Comparison of ENCODE assay signal across 8 cellular contexts in the genomic region with DNA sequence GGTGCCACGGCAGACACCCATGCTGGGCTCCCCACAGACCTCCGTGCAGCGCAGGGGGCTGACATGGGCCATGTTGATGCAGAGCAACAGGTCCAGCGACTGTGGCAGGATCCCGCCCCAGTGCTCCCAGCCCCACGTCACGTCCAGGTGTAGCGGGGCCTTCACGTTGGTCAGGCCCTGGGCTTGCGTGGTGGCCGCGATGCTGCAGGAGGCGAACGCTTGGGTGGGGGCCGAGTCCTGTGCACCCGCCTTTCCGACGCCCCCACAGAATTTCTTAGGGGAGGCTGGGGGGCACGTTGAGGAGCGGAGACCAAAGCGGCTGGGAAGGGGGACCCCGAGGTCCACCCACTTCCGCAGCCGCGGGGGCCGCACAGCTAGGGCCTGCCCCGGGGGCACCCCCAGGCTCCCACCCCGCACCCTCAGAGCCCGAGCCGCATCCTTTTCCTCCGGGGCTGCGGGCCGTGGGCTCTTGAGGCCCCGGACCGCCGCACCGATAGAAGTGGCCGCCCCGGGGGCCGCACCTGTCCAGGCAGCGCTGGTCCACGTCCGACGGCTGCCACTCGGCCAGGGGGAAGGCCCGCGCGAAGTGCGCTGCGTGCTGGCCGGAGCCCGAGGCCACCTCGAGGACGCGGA. TPM values are rescaled to one million over a fixed set of nuclear protein-coding genes. Genes with fewer than 3 reads are reported as not detected.
A peak's percentile ranks its signal among the peaks of the same experiment; 100 is the strongest.
DNase-seq lines count a peak whose midpoint lies in the region; ATAC-seq, FAIRE-seq and TF ChIP-seq lines count a peak whose summit lies in the region.

No MANE protein-coding gene starts in this region.

- TF ChIP-seq CTCF in bronchial epithelial cell (IDR thresholded peaks at IDR 0.05; ENCODE audit: insufficient read depth, low read length, severe bottlenecking) = no peak

- H3K27me3 ChIP-seq in bronchial epithelial cell (ENCODE audit: control insufficient read depth, insufficient read depth, low read length) (no peaks in the 10 kb centered on the region), mucosa of stomach (ENCODE audit: control insufficient read depth, insufficient read depth, low read length) (no peaks in the 10 kb centered on the region)

- H3K4me3 ChIP-seq in bronchial epithelial cell (ENCODE audit: low read depth, low read length) (peak overlapping the region; percentile 91), mucosa of stomach (ENCODE audit: low read length) (peak overlapping the region; percentile 46)

- H3K36me3 ChIP-seq in bronchial epithelial cell (ENCODE audit: control insufficient read depth, insufficient read depth, low read length) = peaks cover 3% of the 10 kb centered on the region
- no peaks in the 10 kb centered on the region for H3K36me3 ChIP-seq in mucosa of stomach (ENCODE audit: control insufficient read depth, insufficient read depth, low read length)

- FAIRE-seq in bronchial epithelial cell (lab: Jason Lieb, UNC) = no peak

- peaks cover 22% of the 10 kb centered on the region for H3K4me1 ChIP-seq in mucosa of stomach (ENCODE audit: control insufficient read depth, insufficient read depth, low read length)

- no peak for TF ChIP-seq RAD21 in Ishikawa (IDR thresholded peaks at IDR 0.05; ENCODE audit: low read depth)

- ATAC-seq in GM19463 (IDR thresholded peaks at IDR 0.05; ENCODE audit: unreplicated experiment) (peak; percentile 12), GM18873 (IDR thresholded peaks at IDR 0.05; ENCODE audit: low FRiP score, unreplicated experiment) (no peak), HG03520 (IDR thresholded peaks at IDR 0.05; ENCODE audit: unreplicated experiment) (no peak)

- no peak for TF ChIP-seq EP300 in Ishikawa (IDR thresholded peaks at IDR 0.05; ENCODE audit: borderline replicate concordance)

- DNase-seq in bronchial epithelial cell (ENCODE audit: low read depth) = no peak
- no peak for DNase-seq in AG20443 (ENCODE audit: low spot score)
- DNase-seq in retina = no peak

- H3K9ac ChIP-seq in mucosa of stomach (ENCODE audit: low read length) = peak overlapping the region; percentile 68

- H3K9me3 ChIP-seq in mucosa of stomach (ENCODE audit: control insufficient read depth, low read length) = no peaks in the 10 kb centered on the region

TF ChIP-seq in Ishikawa, 13 proteins besides CTCF, POLR2A, EP300 and RAD21:
- TF ChIP-seq NFIC (IDR thresholded peaks at IDR 0.05) = no peak
- no peak for TF ChIP-seq CREB1 (IDR thresholded peaks at IDR 0.05; ENCODE audit: low read depth)
- no peak for TF ChIP-seq TAF1 (IDR thresholded peaks at IDR 0.05; ENCODE audit: low read depth)
- TF ChIP-seq TEAD4 (IDR thresholded peaks at IDR 0.05) = no peak
- TF ChIP-seq ZBTB7A (IDR thresholded peaks at IDR 0.05; ENCODE audit: low read depth) = 0 out of 2 replicates have a peak, but pooled peaks have one; percentile 13
- TF ChIP-seq, protein P1, sequence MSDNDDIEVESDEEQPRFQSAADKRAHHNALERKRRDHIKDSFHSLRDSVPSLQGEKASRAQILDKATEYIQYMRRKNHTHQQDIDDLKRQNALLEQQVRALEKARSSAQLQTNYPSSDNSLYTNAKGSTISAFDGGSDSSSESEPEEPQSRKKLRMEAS (IDR thresholded peaks at IDR 0.05) = no peak

RNA-seq across cellular contexts. Expression of a gene that starts 0.4 kb away (rescaled TPM):
- 50.8 and 55.3 TPM in 2 replicates for total RNA-seq in bronchial epithelial cell

RNA-seq across cellular contexts. Expression of a gene that starts 4.9 kb away (rescaled TPM):
- 0.13 TPM in 1 of 2 replicates, not detected in the other for total RNA-seq in bronchial epithelial cell

RNA-seq across cellular contexts. Expression of a gene that starts 5.9 kb away (rescaled TPM):
- total RNA-seq in bronchial epithelial cell = 30.2 and 45.0 TPM in 2 replicates

RNA-seq across cellular contexts. Expression of a gene that starts 13.5 kb away (rescaled TPM):
- total RNA-seq in bronchial epithelial cell = 4.2 and 7.2 TPM in 2 replicates

RNA-seq across cellular contexts. Expression of a gene that starts 32.2 kb away (rescaled TPM):
- 44.5 and 52.4 TPM in 2 replicates for total RNA-seq in bronchial epithelial cell
